Comparison of ENCODE assay signal across 1 cellular context in genomic region chr16:75632857-75633256, GRCh38.
TF ChIP-seq lines count a peak whose summit lies in the region.

No MANE protein-coding gene starts in this region.

TF ChIP-seq in WTC11, 78 proteins besides CTCF, POLR2A, EP300 and RAD21 (continued from another document):
- TF ChIP-seq ZNF532 (CRISPR knock-in tag; IDR thresholded peaks at IDR 0.05; ENCODE audit: borderline replicate concordance): no peak
- TF ChIP-seq GTF2I (CRISPR knock-in tag; conservative IDR thresholded peaks at IDR 0.05): no peak
- no peak for TF ChIP-seq JUN (CRISPR knock-in tag; IDR thresholded peaks at IDR 0.05)
- TF ChIP-seq, protein P1, sequence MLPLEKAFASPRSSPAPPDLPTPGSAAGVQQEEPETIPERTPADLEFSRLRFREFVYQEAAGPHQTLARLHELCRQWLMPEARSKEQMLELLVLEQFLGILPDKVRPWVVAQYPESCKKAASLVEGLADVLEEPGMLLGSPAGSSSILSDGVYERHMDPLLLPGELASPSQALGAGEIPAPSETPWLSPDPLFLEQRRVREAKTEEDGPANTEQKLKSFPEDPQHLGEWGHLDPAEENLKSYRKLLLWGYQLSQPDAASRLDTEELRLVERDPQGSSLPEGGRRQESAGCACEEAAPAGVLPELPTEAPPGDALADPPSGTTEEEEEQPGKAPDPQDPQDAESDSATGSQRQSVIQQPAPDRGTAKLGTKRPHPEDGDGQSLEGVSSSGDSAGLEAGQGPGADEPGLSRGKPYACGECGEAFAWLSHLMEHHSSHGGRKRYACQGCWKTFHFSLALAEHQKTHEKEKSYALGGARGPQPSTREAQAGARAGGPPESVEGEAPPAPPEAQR (CRISPR knock-in tag; IDR thresholded peaks at IDR 0.05): no peak
- no peak for TF ChIP-seq ZNF671 (CRISPR knock-in tag; IDR thresholded peaks at IDR 0.05)
- TF ChIP-seq, protein P2, sequence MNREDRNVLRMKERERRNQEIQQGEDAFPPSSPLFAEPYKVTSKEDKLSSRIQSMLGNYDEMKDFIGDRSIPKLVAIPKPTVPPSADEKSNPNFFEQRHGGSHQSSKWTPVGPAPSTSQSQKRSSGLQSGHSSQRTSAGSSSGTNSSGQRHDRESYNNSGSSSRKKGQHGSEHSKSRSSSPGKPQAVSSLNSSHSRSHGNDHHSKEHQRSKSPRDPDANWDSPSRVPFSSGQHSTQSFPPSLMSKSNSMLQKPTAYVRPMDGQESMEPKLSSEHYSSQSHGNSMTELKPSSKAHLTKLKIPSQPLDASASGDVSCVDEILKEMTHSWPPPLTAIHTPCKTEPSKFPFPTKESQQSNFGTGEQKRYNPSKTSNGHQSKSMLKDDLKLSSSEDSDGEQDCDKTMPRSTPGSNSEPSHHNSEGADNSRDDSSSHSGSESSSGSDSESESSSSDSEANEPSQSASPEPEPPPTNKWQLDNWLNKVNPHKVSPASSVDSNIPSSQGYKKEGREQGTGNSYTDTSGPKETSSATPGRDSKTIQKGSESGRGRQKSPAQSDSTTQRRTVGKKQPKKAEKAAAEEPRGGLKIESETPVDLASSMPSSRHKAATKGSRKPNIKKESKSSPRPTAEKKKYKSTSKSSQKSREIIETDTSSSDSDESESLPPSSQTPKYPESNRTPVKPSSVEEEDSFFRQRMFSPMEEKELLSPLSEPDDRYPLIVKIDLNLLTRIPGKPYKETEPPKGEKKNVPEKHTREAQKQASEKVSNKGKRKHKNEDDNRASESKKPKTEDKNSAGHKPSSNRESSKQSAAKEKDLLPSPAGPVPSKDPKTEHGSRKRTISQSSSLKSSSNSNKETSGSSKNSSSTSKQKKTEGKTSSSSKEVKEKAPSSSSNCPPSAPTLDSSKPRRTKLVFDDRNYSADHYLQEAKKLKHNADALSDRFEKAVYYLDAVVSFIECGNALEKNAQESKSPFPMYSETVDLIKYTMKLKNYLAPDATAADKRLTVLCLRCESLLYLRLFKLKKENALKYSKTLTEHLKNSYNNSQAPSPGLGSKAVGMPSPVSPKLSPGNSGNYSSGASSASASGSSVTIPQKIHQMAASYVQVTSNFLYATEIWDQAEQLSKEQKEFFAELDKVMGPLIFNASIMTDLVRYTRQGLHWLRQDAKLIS (CRISPR knock-in tag; IDR thresholded peaks at IDR 0.05; ENCODE audit: borderline replicate concordance): no peak
- no peak for TF ChIP-seq ZNF396 (CRISPR knock-in tag; IDR thresholded peaks at IDR 0.05; ENCODE audit: borderline replicate concordance)
- no peak for TF ChIP-seq ZNF416 (CRISPR knock-in tag; IDR thresholded peaks at IDR 0.05)
- no peak for TF ChIP-seq ZNF138 (CRISPR knock-in tag; conservative IDR thresholded peaks at IDR 0.05)
- TF ChIP-seq, protein P3, sequence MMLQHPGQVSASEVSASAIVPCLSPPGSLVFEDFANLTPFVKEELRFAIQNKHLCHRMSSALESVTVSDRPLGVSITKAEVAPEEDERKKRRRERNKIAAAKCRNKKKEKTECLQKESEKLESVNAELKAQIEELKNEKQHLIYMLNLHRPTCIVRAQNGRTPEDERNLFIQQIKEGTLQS (CRISPR knock-in tag; conservative IDR thresholded peaks at IDR 0.05): no peak
